In genomic region chrX:19625612-19626011, GRCh38 we compare ENCODE assay signal across 8 cellular contexts.
DNase-seq lines count a peak whose midpoint lies in the region; ATAC-seq and TF ChIP-seq lines count a peak whose summit lies in the region.

No MANE protein-coding gene starts in this region.

- peaks cover 0 to 46% (median 29%) of the 10 kb centered on the region in 10 experiments; a peak in 15 of 20 replicates for H3K4me1 ChIP-seq in BLaER1 treated with 17β-estradiol and CSF1 and Interleukin-3, amounts not matched to agents 10 nM and 100 nM
- H3K4me1 ChIP-seq in RWPE2 (ENCODE audit: insufficient read depth, poor library complexity, severe bottlenecking) (peaks cover 25% of the 10 kb centered on the region), osteoblast (ENCODE audit: insufficient read depth, low read length) (peaks cover 27% of the 10 kb centered on the region)

- H2AFZ ChIP-seq in osteoblast (ENCODE audit: low read length): no peak overlapping the region

- H3K27me3 ChIP-seq in BLaER1 treated with 17β-estradiol and CSF1 and Interleukin-3, amounts not matched to agents 10 nM and 100 nM: no peaks in the 10 kb centered on the region
- no peaks in the 10 kb centered on the region for H3K27me3 ChIP-seq in RWPE2 (ENCODE audit: insufficient read depth, poor library complexity, severe bottlenecking)
- no peaks in the 10 kb centered on the region for H3K27me3 ChIP-seq in osteoblast (ENCODE audit: insufficient read depth, low read length)

- TF ChIP-seq CTCF in RWPE2 (IDR thresholded peaks at IDR 0.05; ENCODE audit: poor library complexity, severe bottlenecking): no peak
- TF ChIP-seq CTCF in osteoblast (IDR thresholded peaks at IDR 0.05; ENCODE audit: extremely low read depth, low read depth, low read length): no peak

- peaks cover 0 to 30% (median 10%) of the 10 kb centered on the region in 11 experiments; a peak in 9 of 22 replicates for H3K36me3 ChIP-seq in BLaER1 treated with 17β-estradiol and CSF1 and Interleukin-3, amounts not matched to agents 10 nM and 100 nM
- H3K36me3 ChIP-seq in RWPE2 (ENCODE audit: low read depth) (no peaks in the 10 kb centered on the region), osteoblast (ENCODE audit: insufficient read depth, low read length) (peaks cover 3% of the 10 kb centered on the region)

- DNase-seq in RWPE2 (ENCODE audit: low spot score) (no peak), osteoblast (ENCODE audit: insufficient read length, low spot score, missing footprints) (no peak), NCI-H2081 treated with DMSO at 0.1 percent for 48 hours (lab: John Stamatoyannopoulos, UW) (no peak), NCI-H510A (lab: John Stamatoyannopoulos, UW) (no peak), H4 (ENCODE audit: low spot score) (no peak)
- DNase-seq in activated effector memory CD4-positive, alpha-beta T cell treated with anti-CD3 and anti-CD28 coated beads, Interleukin-2, amount 50 U/mL, for 16 hours: peak; percentile 82

- H3K9me3 ChIP-seq in BLaER1 treated with 17β-estradiol and CSF1 and Interleukin-3, amounts not matched to agents 10 nM and 100 nM (replicated peaks in 1 of 11): no peaks in the 10 kb centered on the region
- H3K9me3 ChIP-seq in RWPE2 (ENCODE audit: severe bottlenecking) (no peaks in the 10 kb centered on the region), osteoblast (ENCODE audit: low read depth, low read length) (no peaks in the 10 kb centered on the region)

- peaks cover 0 to 55% (median 23%) of the 10 kb centered on the region in 11 experiments; a peak in 14 of 22 replicates for H4K20me1 ChIP-seq in BLaER1 treated with 17β-estradiol and CSF1 and Interleukin-3, amounts not matched to agents 10 nM and 100 nM
- no peaks in the 10 kb centered on the region for H4K20me1 ChIP-seq in osteoblast (ENCODE audit: insufficient read depth, low read length)

- H3K79me2 ChIP-seq in osteoblast (ENCODE audit: insufficient read depth, low read length): no peaks in the 10 kb centered on the region

- no peak overlapping the region for H3K27ac ChIP-seq in BLaER1 treated with 17β-estradiol and CSF1 and Interleukin-3, amounts not matched to agents 10 nM and 100 nM
- H3K27ac ChIP-seq in RWPE2 (ENCODE audit: poor library complexity, severe bottlenecking) (peak overlapping the region; percentile 79), osteoblast (ENCODE audit: low read depth, low read length) (peak overlapping the region; percentile 19)

- ATAC-seq in RWPE2 (ENCODE audit: low read depth): peak; percentile 74
- ATAC-seq in HG02588 (IDR thresholded peaks at IDR 0.05; ENCODE audit: unreplicated experiment): no peak

- H3K4me3 ChIP-seq in BLaER1 treated with 17β-estradiol and CSF1 and Interleukin-3, amounts not matched to agents 10 nM and 100 nM: no peak overlapping the region
- no peak overlapping the region for H3K4me3 ChIP-seq in RWPE2 (ENCODE audit: severe bottlenecking)
- H3K4me3 ChIP-seq in osteoblast (ENCODE audit: insufficient read depth, low read length): no peak overlapping the region

- peak overlapping the region in 6 of 11 experiments; percentile 11 to 41 (median 35); a peak in 7 of 22 replicates for H3K4me2 ChIP-seq in BLaER1 treated with 17β-estradiol and CSF1 and Interleukin-3, amounts not matched to agents 10 nM and 100 nM
- no peak overlapping the region for H3K4me2 ChIP-seq in osteoblast (ENCODE audit: insufficient read depth, low read length)

- H3K9ac ChIP-seq in BLaER1 treated with 17β-estradiol and CSF1 and Interleukin-3, amounts not matched to agents 10 nM and 100 nM: no peak overlapping the region

Comparison
In these comparisons a context has a peak if more than half of its experiments do, and no peak if none do; other contexts are left out.
1. H3K27ac ChIP-seq: peak in RWPE2 (single experiment) and osteoblast (single experiment); none in BLaER1 treated with 17β-estradiol and CSF1 and Interleukin-3, amounts not matched to agents 10 nM and 100 nM (0 of 11).